In the genomic region with DNA sequence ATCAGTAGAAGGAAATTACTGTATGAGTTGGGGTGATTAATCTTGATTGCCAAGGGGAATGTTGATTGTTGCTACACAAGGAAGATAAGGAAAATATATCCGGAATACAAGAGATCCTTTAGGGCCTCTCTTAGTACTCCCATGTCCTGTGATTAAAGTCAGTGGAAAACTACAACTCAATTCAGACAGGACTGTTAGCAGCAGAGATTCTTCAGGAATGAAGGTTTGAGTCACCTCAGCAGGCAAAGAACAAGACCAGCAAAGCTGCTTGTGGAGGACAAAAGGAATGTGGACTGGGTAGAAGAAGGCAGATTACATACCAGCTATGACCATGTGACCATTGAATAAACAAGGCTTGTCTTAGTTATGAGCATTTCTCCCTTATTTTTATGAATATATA, we compare ENCODE assay signal across 17 cellular contexts.
DNase-seq lines count a peak whose midpoint lies in the region; ATAC-seq and TF ChIP-seq lines count a peak whose summit lies in the region.
"Had no signal": no experiment of that assay in that cellular context is flagged by ENCODE, and none has a peak within 500 bp of the region (broad histone marks: within the 10 kb centered on the region; RNA-seq: fewer than 3 reads in every experiment).

No MANE protein-coding gene starts in this region.

- peak; percentile 42 for DNase-seq in AG04449 (ENCODE audit: low read depth, low spot score)
- DNase-seq in NCI-H226: peak; percentile 98
- DNase-seq in epithelial cell of esophagus (ENCODE audit: low read depth): peak; percentile 25
- DNase-seq in mucosa of descending colon: no peak
- no peak for DNase-seq in T-helper 2 cell treated with Interferon-gamma antibody and Interleukin-4, amounts not matched to agents 5 μg/mL and 100 μg/mL, for 36 hours (ENCODE audit: low spot score)
- DNase-seq: activated B cell treated with CpG ODN at 0.5 μM for 24 hours; activated naive CD8-positive, alpha-beta T cell treated with anti-CD3 and anti-CD28 coated beads, Interleukin-2, amount 50 U/mL, for 24 hours; DMS79; foreskin melanocyte; MG63; NCI-H1694; NCI-H446 treated with DMSO at 0.1 percent for 48 hours; stimulated activated naive CD4-positive, alpha-beta T cell; transverse colon had no signal

- peaks cover 14% of the 10 kb centered on the region for H3K4me1 ChIP-seq in mesodermal cell (ENCODE audit: control insufficient read depth, insufficient read depth, low read length, poor library complexity, severe bottlenecking)
- H3K4me1 ChIP-seq in mucosa of descending colon (ENCODE audit: low read depth): no peaks in the 10 kb centered on the region

- POLR2A ChIA-PET in AG04449 (lab: Yijun Ruan, JAX): no interaction called here

- H3K9me3 ChIP-seq in mesodermal cell (ENCODE audit: control insufficient read depth, low read length) (peaks cover 5% of the 10 kb centered on the region), mucosa of descending colon (peaks cover 2% of the 10 kb centered on the region)
- H3K9me3 ChIP-seq: MG63 had no signal

- H3K27me3 Mint-ChIP-seq in T-helper 2 cell treated with Interferon-gamma antibody and Interleukin-4, amounts not matched to agents 5 μg/mL and 100 μg/mL, for 36 hours (ENCODE audit: low read depth): no peaks in the 10 kb centered on the region
- H3K27me3 Mint-ChIP-seq: activated B cell treated with CpG ODN at 0.5 μM for 24 hours; activated naive CD8-positive, alpha-beta T cell treated with anti-CD3 and anti-CD28 coated beads, Interleukin-2, amount 50 U/mL, for 24 hours had no signal

- no peaks in the 10 kb centered on the region for H3K36me3 Mint-ChIP-seq in T-helper 2 cell treated with Interferon-gamma antibody and Interleukin-4, amounts not matched to agents 5 μg/mL and 100 μg/mL, for 36 hours (ENCODE audit: low read depth)

- TF ChIP-seq CTCF in AG04449 (IDR thresholded peaks at IDR 0.05; ENCODE audit: insufficient read depth, low read length, missing control alignments) (no peak), epithelial cell of esophagus (IDR thresholded peaks at IDR 0.05; ENCODE audit: insufficient read depth, low read depth, low read length, missing control alignments) (no peak), mucosa of descending colon (IDR thresholded peaks at IDR 0.05) (no peak)

- no peaks in the 10 kb centered on the region for H3K4me1 Mint-ChIP-seq in T-helper 2 cell treated with Interferon-gamma antibody and Interleukin-4, amounts not matched to agents 5 μg/mL and 100 μg/mL, for 36 hours (ENCODE audit: low read depth)
- H3K4me1 Mint-ChIP-seq: activated B cell treated with CpG ODN at 0.5 μM for 24 hours; activated naive CD8-positive, alpha-beta T cell treated with anti-CD3 and anti-CD28 coated beads, Interleukin-2, amount 50 U/mL, for 24 hours had no signal

- H3K9me3 Mint-ChIP-seq in T-helper 2 cell treated with Interferon-gamma antibody and Interleukin-4, amounts not matched to agents 5 μg/mL and 100 μg/mL, for 36 hours: no peaks in the 10 kb centered on the region

- CTCF ChIA-PET in AG04449 (lab: Yijun Ruan, JAX): no interaction called here

- H3K27ac ChIP-seq in mesodermal cell (ENCODE audit: low read depth, low read length, severe bottlenecking): peak overlapping the region; percentile 51
- H3K27ac ChIP-seq: transverse colon had no signal

- no peak overlapping the region for H3K4me3 Mint-ChIP-seq in T-helper 2 cell treated with Interferon-gamma antibody and Interleukin-4, amounts not matched to agents 5 μg/mL and 100 μg/mL, for 36 hours
- H3K4me3 Mint-ChIP-seq: activated B cell treated with CpG ODN at 0.5 μM for 24 hours; activated naive CD8-positive, alpha-beta T cell treated with anti-CD3 and anti-CD28 coated beads, Interleukin-2, amount 50 U/mL, for 24 hours had no signal

- H3K36me3 ChIP-seq in mesodermal cell (ENCODE audit: control insufficient read depth, insufficient read depth, low read length) (no peaks in the 10 kb centered on the region), mucosa of descending colon (ENCODE audit: low read depth) (no peaks in the 10 kb centered on the region)
- H3K36me3 ChIP-seq: MG63, transverse colon had no signal

- intact Hi-C loops in mucosa of descending colon (cut with DNase I, micrococcal nuclease): no loop called here

- H3K4me3 ChIP-seq in AG04449 (ENCODE audit: low read depth, low read length) (no peak overlapping the region), epithelial cell of esophagus (ENCODE audit: low read length) (no peak overlapping the region), mesodermal cell (ENCODE audit: extremely low read depth, insufficient read depth, low read length, poor library complexity, severe bottlenecking) (no peak overlapping the region), mucosa of descending colon (no peak overlapping the region)
- H3K4me3 ChIP-seq: MG63, transverse colon had no signal

- no peak for ATAC-seq in HG03039 (IDR thresholded peaks at IDR 0.05; ENCODE audit: unreplicated experiment)
- no peak for ATAC-seq in GM19324 (IDR thresholded peaks at IDR 0.05; ENCODE audit: low FRiP score, unreplicated experiment)
- no peak for ATAC-seq in mucosa of descending colon
- ATAC-seq: activated naive CD8-positive, alpha-beta T cell treated with anti-CD3 and anti-CD28 coated beads, Interleukin-2, amount 50 U/mL, for 24 hours had no signal

- H3K27ac Mint-ChIP-seq in T-helper 2 cell treated with Interferon-gamma antibody and Interleukin-4, amounts not matched to agents 5 μg/mL and 100 μg/mL, for 36 hours: no peak overlapping the region
- H3K27ac Mint-ChIP-seq: activated B cell treated with CpG ODN at 0.5 μM for 24 hours; activated naive CD8-positive, alpha-beta T cell treated with anti-CD3 and anti-CD28 coated beads, Interleukin-2, amount 50 U/mL, for 24 hours had no signal

- 83 to 100% methylated on average over 1 of the region's 1 CpG for WGBS in mesodermal cell (ENCODE audit: insufficient coverage in 2 of 2), 2 experiments

Comparison
In these comparisons a context has a peak if more than half of its experiments do, and no peak if none do; other contexts are left out.
1. DNase-seq: peak in AG04449 (single experiment), NCI-H226 (single experiment) and epithelial cell of esophagus (single experiment); none in mucosa of descending colon (0 of 3) and T-helper 2 cell treated with Interferon-gamma antibody and Interleukin-4, amounts not matched to agents 5 μg/mL and 100 μg/mL, for 36 hours (single experiment).